ENCODE assay signal across 14 cellular contexts in genomic region chr1:214413315-214413714, GRCh38.
DNase-seq lines count a peak whose midpoint lies in the region; TF ChIP-seq lines count a peak whose summit lies in the region.
"Had no signal": no experiment of that assay in that cellular context is flagged by ENCODE, and none has a peak within 500 bp of the region (broad histone marks: within the 10 kb centered on the region; RNA-seq: fewer than 3 reads in every experiment).

No MANE protein-coding gene starts in this region.

- H3K9me3 ChIP-seq in A673 (ENCODE audit: low read depth, low read length, poor library complexity, severe bottlenecking) (peaks cover 8% of the 10 kb centered on the region), HEK293 (ENCODE audit: control insufficient read depth, insufficient read depth, low read depth, low read length) (no peaks in the 10 kb centered on the region)

- H3K27me3 ChIP-seq in A673 (replicated peaks; ENCODE audit: insufficient read depth, low read depth, low read length, poor library complexity), result no peaks in the 10 kb centered on the region

- H3K36me3 ChIP-seq in A673 (ENCODE audit: insufficient read depth, low read length, poor library complexity, severe bottlenecking), result peaks cover 18% of the 10 kb centered on the region
- peaks cover 4 to 5% of the 10 kb centered on the region in 2 experiments; a peak in 2 of 3 replicates for H3K36me3 ChIP-seq in HEK293 (ENCODE audit: control insufficient read depth in 2 of 2, insufficient read depth in 1 of 2, low read length in 2 of 2)

- no peaks in the 10 kb centered on the region for H3K27me3 Mint-ChIP-seq in osteocyte (ENCODE audit: unreplicated experiment)

- H3K4me3 ChIP-seq in A673 (ENCODE audit: low read depth, low read length, poor library complexity, severe bottlenecking) (no peak overlapping the region), HEK293 (ENCODE audit: low read depth, low read length) (no peak overlapping the region)
- H3K4me3 ChIP-seq: A549 had no signal

- TF ChIP-seq CTCF in A673 (conservative IDR thresholded peaks at IDR 0.05; ENCODE audit: low read depth, low read length) (no peak), HEK293 (tag by site-specific recombination; IDR thresholded peaks at IDR 0.05) (no peak), VCaP (conservative IDR thresholded peaks at IDR 0.05) (no peak), osteocyte (IDR thresholded peaks at IDR 0.05) (no peak)

- DNase-seq in A673 (ENCODE audit: low spot score) (no peak), osteocyte (ENCODE audit: extremely low spot score, unreplicated experiment) (no peak), NCI-H2227 treated with DMSO at 0.1 percent for 48 hours (lab: John Stamatoyannopoulos, UW) (no peak)
- DNase-seq in activated CD4-positive, alpha-beta T cell treated with anti-CD3 and anti-CD28 coated beads for 4 hours, result no peak
- DNase-seq: CD8-positive, alpha-beta T cell; COR-L47; DMS153; DND-41; GDM1; IMR-90 had no signal

- no peaks in the 10 kb centered on the region for H3K9me3 Mint-ChIP-seq in osteocyte (ENCODE audit: unreplicated experiment)
- H3K9me3 Mint-ChIP-seq: CD14-positive monocyte had no signal

- H3K4me3 Mint-ChIP-seq in osteocyte (ENCODE audit: unreplicated experiment), result no peak overlapping the region
- H3K4me3 Mint-ChIP-seq: CD14-positive monocyte; CD8-positive, alpha-beta T cell had no signal

- peak overlapping the region; percentile 46 for H3K27ac ChIP-seq in A673 (ENCODE audit: low read depth, low read length, poor library complexity, severe bottlenecking)
- H3K27ac ChIP-seq in HEK293 (ENCODE audit: extremely low read depth, low read depth, low read length), result no peak overlapping the region
- H3K27ac ChIP-seq in VCaP, result peak overlapping the region; percentile 72
- H3K27ac ChIP-seq: A549 had no signal

- CTCF ChIA-PET in A673 (lab: Charles Lee), result no interaction called here
- CTCF ChIA-PET in HEK293 (lab: Yijun Ruan, JAX), result interaction anchor here (0.6 to 0.7 kb wide), 2 partner anchors 120 to 287 kb away, joined by 3 to 4 read pairs; no protein-coding TSS in a partner anchor

- peaks cover 46% of the 10 kb centered on the region for H3K4me1 Mint-ChIP-seq in osteocyte (ENCODE audit: unreplicated experiment)
- H3K4me1 Mint-ChIP-seq: CD14-positive monocyte had no signal

- peak overlapping the region; percentile 31 for H3K27ac Mint-ChIP-seq in osteocyte (ENCODE audit: unreplicated experiment)
- H3K27ac Mint-ChIP-seq: CD8-positive, alpha-beta T cell had no signal

- peaks cover 7% of the 10 kb centered on the region for H3K36me3 Mint-ChIP-seq in osteocyte (ENCODE audit: unreplicated experiment)
- H3K36me3 Mint-ChIP-seq: CD14-positive monocyte; CD8-positive, alpha-beta T cell had no signal

- intact Hi-C loops in A673 (cut with micrococcal nuclease; ENCODE audit: unreplicated experiment), result no loop called here

- H3K4me1 ChIP-seq in A673 (ENCODE audit: insufficient read depth, low read length, poor library complexity, severe bottlenecking), result peaks cover 62% of the 10 kb centered on the region
- H3K4me1 ChIP-seq in HEK293 (ENCODE audit: control insufficient read depth, insufficient read depth, low read length), result 0 out of 2 replicates have a peak, but pooled peaks cover 2% of the 10 kb centered on the region

- no TSS peak for BruUV-seq in A673 (replicated peaks; lab: Mats Ljungman, UMichigan)

- POLR2A ChIA-PET in A673 (lab: Charles Lee; ENCODE audit: low non-redundant PET), result no interaction called here
- POLR2A ChIA-PET in HEK293 (lab: Yijun Ruan, JAX), result no interaction called here

TF ChIP-seq in HEK293, 187 proteins besides CTCF, POLR2A, EP300 and RAD21:
- no peak for TF ChIP-seq BCL6B (tag by site-specific recombination; IDR thresholded peaks at IDR 0.05)
- peak; percentile 43; the same call in 1 of the 2 replicates for TF ChIP-seq ZNF18 (tag by site-specific recombination; IDR thresholded peaks at IDR 0.05)
